In genomic region chr10:125145636-125146035, GRCh38 we compare ENCODE assay signal across 1 cellular context.
TF ChIP-seq lines count a peak whose summit lies in the region.

No MANE protein-coding gene starts in this region.

TF ChIP-seq in A549, 52 proteins besides CTCF, POLR2A, EP300 and RAD21 (continued from another document):
- TF ChIP-seq POLR2AphosphoS2 (conservative IDR thresholded peaks at IDR 0.05; ENCODE audit: low read length) = no peak
- TF ChIP-seq HEYL (CRISPR knock-in tag; IDR thresholded peaks at IDR 0.05) = no peak
- no peak for TF ChIP-seq MAFK (IDR thresholded peaks at IDR 0.05; ENCODE audit: partially characterized antibody)
- no peak for TF ChIP-seq REST (IDR thresholded peaks at IDR 0.05)
- no peak for TF ChIP-seq JUNB (IDR thresholded peaks at IDR 0.05)
